ENCODE assay signal across 1 cellular context in the genomic region with DNA sequence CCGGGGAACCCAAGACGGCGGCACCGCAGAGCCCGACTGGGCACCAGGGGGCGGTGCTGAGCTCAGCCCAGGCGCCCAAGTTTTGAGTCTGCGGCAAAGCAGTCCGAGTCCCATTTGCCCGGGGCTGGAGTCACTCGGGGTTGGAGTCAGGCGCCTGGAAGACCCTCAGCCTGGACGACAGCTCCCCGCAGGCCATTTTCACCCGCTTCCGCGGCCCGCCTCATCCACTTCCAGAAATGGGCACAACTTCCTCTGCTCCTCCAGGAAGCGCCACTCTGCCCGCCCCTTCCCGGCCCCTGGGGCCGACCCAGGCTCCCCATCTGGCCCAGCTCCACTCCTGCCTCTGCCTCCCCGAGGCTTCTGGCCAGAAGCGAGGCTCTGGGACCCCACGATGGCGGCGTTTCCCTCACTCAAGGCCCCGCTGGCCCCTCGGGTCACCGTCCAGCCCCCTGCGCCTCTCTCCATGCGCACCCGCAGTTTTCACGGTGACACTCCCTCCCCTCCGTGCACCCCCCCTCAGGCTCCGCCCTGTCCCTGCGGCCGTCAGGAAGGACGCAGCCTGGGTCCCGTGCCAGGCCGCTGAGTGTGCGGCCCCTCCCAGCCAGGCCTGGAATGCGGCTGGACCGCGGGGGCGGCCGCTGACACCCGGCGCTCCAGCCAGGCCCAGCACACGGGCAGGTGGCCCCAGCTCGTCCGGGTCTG.
TF ChIP-seq lines count a peak whose summit lies in the region.

No MANE protein-coding gene starts in this region.

TF ChIP-seq in GM23338, 12 proteins besides CTCF, POLR2A, EP300 and RAD21 (continued from another document):
- TF ChIP-seq REST (IDR thresholded peaks at IDR 0.05; ENCODE audit: unreplicated experiment), result no peak
- TF ChIP-seq JUNB (IDR thresholded peaks at IDR 0.05; ENCODE audit: unreplicated experiment), result no peak
- 0 out of 2 replicates have a peak, but pooled peaks have one; percentile 24 for TF ChIP-seq CREB1 (CRISPR knock-in tag; IDR thresholded peaks at IDR 0.05; ENCODE audit: low read depth)
